In genomic region chr5:5981562-5981961, GRCh38 we compare ENCODE assay signal across 1 cellular context.
TF ChIP-seq lines count a peak whose summit lies in the region.

No MANE protein-coding gene starts in this region.

TF ChIP-seq in HepG2, 621 proteins besides CTCF, POLR2A, EP300 and RAD21 (continued from another document):
- TF ChIP-seq ZNF281 (CRISPR knock-in tag; IDR thresholded peaks at IDR 0.05; ENCODE audit: borderline replicate concordance) (no peak), GLMP (CRISPR knock-in tag; IDR thresholded peaks at IDR 0.05; ENCODE audit: borderline replicate concordance) (no peak), ARNT (IDR thresholded peaks at IDR 0.05) (no peak), HMG20A (CRISPR knock-in tag; IDR thresholded peaks at IDR 0.05; ENCODE audit: borderline replicate concordance) (no peak), PRMT3 (CRISPR knock-in tag; IDR thresholded peaks at IDR 0.05; ENCODE audit: borderline replicate concordance, low read depth) (no peak), DPF2 (CRISPR knock-in tag; IDR thresholded peaks at IDR 0.05; ENCODE audit: borderline replicate concordance, low read depth) (no peak), ZBTB4 (CRISPR knock-in tag; IDR thresholded peaks at IDR 0.05; ENCODE audit: borderline replicate concordance) (no peak), ZBTB43 (CRISPR knock-in tag; conservative IDR thresholded peaks at IDR 0.05) (no peak), AKAP8 (CRISPR knock-in tag; IDR thresholded peaks at IDR 0.05) (no peak)
